1 cellular context compared by ENCODE assay signal in the genomic region with DNA sequence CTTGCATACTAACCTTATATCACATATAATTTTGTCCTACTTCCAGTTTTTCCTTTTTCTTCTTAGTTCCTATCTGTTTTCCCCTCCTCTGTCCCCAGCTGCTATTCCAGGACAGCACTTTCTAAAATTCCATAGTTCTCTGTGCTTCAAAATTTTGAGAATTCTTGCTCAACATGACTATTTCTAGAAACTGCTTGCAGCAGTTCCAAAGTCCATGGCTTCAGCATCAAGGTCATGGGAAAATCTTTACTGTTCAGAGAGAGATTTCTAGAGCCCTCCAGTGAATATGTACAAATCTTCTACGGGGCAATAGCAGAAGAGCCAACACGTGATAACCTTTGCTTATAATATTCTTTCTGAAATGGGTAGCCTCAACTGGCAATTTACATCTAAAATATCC.
TF ChIP-seq lines count a peak whose summit lies in the region.

No MANE protein-coding gene starts in this region.

TF ChIP-seq in GM23338, 12 proteins besides CTCF, POLR2A, EP300 and RAD21 (continued from another document):
- TF ChIP-seq, protein P1, sequence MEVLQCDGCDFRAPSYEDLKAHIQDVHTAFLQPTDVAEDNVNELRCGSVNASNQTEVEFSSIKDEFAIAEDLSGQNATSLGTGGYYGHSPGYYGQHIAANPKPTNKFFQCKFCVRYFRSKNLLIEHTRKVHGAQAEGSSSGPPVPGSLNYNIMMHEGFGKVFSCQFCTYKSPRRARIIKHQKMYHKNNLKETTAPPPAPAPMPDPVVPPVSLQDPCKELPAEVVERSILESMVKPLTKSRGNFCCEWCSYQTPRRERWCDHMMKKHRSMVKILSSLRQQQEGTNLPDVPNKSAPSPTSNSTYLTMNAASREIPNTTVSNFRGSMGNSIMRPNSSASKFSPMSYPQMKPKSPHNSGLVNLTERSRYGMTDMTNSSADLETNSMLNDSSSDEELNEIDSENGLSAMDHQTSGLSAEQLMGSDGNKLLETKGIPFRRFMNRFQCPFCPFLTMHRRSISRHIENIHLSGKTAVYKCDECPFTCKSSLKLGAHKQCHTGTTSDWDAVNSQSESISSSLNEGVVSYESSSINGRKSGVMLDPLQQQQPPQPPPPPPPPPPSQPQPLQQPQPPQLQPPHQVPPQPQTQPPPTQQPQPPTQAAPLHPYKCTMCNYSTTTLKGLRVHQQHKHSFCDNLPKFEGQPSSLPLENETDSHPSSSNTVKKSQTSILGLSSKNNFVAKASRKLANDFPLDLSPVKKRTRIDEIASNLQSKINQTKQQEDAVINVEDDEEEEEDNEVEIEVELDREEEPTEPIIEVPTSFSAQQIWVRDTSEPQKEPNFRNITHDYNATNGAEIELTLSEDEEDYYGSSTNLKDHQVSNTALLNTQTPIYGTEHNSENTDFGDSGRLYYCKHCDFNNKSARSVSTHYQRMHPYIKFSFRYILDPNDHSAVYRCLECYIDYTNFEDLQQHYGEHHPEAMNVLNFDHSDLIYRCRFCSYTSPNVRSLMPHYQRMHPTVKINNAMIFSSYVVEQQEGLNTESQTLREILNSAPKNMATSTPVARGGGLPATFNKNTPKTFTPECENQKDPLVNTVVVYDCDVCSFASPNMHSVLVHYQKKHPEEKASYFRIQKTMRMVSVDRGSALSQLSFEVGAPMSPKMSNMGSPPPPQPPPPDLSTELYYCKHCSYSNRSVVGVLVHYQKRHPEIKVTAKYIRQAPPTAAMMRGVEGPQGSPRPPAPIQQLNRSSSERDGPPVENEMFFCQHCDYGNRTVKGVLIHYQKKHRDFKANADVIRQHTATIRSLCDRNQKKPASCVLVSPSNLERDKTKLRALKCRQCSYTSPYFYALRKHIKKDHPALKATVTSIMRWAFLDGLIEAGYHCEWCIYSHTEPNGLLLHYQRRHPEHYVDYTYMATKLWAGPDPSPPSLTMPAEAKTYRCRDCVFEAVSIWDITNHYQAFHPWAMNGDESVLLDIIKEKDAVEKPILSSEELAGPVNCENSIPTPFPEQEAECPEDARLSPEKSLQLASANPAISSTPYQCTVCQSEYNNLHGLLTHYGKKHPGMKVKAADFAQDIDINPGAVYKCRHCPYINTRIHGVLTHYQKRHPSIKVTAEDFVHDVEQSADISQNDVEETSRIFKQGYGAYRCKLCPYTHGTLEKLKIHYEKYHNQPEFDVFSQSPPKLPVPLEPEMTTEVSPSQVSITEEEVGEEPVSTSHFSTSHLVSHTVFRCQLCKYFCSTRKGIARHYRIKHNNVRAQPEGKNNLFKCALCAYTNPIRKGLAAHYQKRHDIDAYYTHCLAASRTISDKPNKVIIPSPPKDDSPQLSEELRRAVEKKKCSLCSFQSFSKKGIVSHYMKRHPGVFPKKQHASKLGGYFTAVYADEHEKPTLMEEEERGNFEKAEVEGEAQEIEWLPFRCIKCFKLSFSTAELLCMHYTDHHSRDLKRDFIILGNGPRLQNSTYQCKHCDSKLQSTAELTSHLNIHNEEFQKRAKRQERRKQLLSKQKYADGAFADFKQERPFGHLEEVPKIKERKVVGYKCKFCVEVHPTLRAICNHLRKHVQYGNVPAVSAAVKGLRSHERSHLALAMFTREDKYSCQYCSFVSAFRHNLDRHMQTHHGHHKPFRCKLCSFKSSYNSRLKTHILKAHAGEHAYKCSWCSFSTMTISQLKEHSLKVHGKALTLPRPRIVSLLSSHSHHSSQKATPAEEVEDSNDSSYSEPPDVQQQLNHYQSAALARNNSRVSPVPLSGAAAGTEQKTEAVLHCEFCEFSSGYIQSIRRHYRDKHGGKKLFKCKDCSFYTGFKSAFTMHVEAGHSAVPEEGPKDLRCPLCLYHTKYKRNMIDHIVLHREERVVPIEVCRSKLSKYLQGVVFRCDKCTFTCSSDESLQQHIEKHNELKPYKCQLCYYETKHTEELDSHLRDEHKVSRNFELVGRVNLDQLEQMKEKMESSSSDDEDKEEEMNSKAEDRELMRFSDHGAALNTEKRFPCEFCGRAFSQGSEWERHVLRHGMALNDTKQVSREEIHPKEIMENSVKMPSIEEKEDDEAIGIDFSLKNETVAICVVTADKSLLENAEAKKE (CRISPR knock-in tag; IDR thresholded peaks at IDR 0.05): no peak
